ENCODE assay signal across 8 cellular contexts in the genomic region with DNA sequence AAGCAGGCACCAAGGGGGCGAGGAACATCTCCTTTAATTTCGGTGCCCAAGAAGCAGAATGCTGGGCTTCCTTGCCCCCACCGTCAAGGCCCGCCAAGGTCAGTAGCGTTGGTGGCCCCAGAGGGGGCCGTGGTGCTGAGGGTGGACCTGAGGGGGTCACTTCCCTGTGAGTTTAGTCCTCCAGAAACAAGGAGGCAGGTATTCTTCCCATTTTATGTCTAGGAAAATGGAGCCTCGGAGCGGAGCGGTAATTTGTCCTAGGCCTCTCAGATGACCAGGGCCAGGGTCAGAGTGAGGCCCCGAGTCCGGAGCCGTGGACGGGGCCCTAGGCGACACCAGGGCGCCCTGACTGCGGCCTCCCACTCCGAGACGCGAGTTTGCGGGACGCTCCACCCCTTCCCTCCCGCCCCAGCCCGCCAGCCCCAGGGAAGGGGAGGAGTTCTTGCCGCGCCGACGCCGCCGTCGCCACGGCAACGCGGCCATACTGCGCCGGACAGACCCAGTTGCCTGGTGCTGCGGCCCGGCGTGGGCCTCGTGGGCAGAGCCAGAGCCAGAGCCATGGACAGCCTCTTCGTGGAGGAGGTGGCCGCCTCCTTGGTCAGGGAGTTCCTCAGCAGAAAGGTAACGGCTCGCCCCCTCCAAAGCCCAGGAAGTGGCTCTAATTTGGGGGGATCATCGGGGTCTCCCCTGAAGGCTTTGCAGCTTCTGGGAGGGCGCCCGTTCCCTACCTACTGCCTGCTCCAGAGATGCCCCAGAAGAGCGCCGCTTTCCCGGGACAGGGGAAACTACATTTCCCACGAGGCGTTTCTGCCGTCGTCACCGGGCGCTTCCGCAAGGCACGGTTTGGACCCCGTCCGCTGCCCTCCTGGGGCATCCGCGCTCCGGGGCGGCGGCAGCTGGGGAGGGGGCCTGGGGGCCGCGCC. TPM values are rescaled to one million over a fixed set of nuclear protein-coding genes. Genes with fewer than 3 reads are reported as not detected.
DNase-seq lines count a peak whose midpoint lies in the region; ATAC-seq and TF ChIP-seq lines count a peak whose summit lies in the region.

A gene (plus strand): TSS at position 482 of the 923 bp plus-strand sequence. CDS start 77 bp downstream, at position 559.

- H4K8ac ChIP-seq in trophoblast cell (ENCODE audit: low read depth, low read length) = peak within 1 kb of the TSS; percentile 88

- H3K18ac ChIP-seq in trophoblast cell (ENCODE audit: low read length) = peak within 1 kb of the TSS; percentile 87

- H3K27ac ChIP-seq in GM23248 = peak within 1 kb of the TSS; percentile 17; the same call in 1 of the 2 replicates
- peak within 1 kb of the TSS; percentile 36 for H3K27ac ChIP-seq in adipose tissue (ENCODE audit: low read depth, low read length)
- H3K27ac ChIP-seq in heart left ventricle = peak within 1 kb of the TSS; percentile 26 to 92 (median 84)
- peak within 1 kb of the TSS; percentile 3 for H3K27ac ChIP-seq in trophoblast cell (ENCODE audit: low read depth, low read length)
- H3K27ac ChIP-seq in transverse colon = peak within 1 kb of the TSS; percentile 79 to 93 (median 86)

- no peaks in the 10 kb centered on the region for H4K20me1 ChIP-seq in GM23248 (ENCODE audit: insufficient read depth)

- H3K79me2 ChIP-seq in GM23248 (ENCODE audit: insufficient read depth) (peaks cover 10% of the 10 kb centered on the region; the same call in 1 of the 2 replicates), trophoblast cell (ENCODE audit: control insufficient read depth, insufficient read depth, low read length, poor library complexity) (peaks cover 2% of the 10 kb centered on the region)

- H3F3A ChIP-seq in GM23248 (ENCODE audit: insufficient read depth) = peaks cover 8% of the 10 kb centered on the region; the same call in 1 of the 2 replicates

- H2BK5ac ChIP-seq in trophoblast cell (ENCODE audit: low read depth, low read length, poor library complexity) = peak within 1 kb of the TSS; percentile 61

- in situ Hi-C loops in GM23248 (cut with MboI) (no loop called here), transverse colon (cut with MboI; ENCODE audit: low pct_ligation_motif_present in 1 of 4, low pct_unique_long_range_greater_than_20kb in 1 of 4, low sequenced_read_pairs in 3 of 4) (no loop called here)

- H3K9me3 ChIP-seq in GM23248 (ENCODE audit: low read depth) = no peaks in the 10 kb centered on the region
- H3K9me3 ChIP-seq in heart left ventricle = no peaks in the 10 kb centered on the region
- H3K9me3 ChIP-seq in trophoblast cell (ENCODE audit: insufficient read depth, low read depth, low read length) = no peaks in the 10 kb centered on the region
- no peaks in the 10 kb centered on the region for H3K9me3 ChIP-seq in transverse colon

- H4K91ac ChIP-seq in trophoblast cell (ENCODE audit: low read depth, low read length) = peak within 1 kb of the TSS; percentile 51

- peak within 1 kb of the TSS; percentile 54 for H3K14ac ChIP-seq in trophoblast cell (ENCODE audit: low read length)

- intact Hi-C loops in heart left ventricle (cut with DNase I) (no loop called here), transverse colon (cut with DNase I; ENCODE audit: low total_unique reads) (no loop called here)

- DNase-seq in DMS53 (lab: John Stamatoyannopoulos, UW) (peak; percentile 97), GM23248 (peak; percentile 85), LNCaP clone FGC (ENCODE audit: low read depth) (no peak), SW480 (ENCODE audit: low spot score) (peak; percentile 73), heart left ventricle (peak; percentile 87 to 93 (median 89)), trophoblast cell (peak; percentile 65 to 86), transverse colon (peak; percentile 84)

- peak within 1 kb of the TSS; percentile 76 for H4K12ac ChIP-seq in trophoblast cell (ENCODE audit: low read depth, low read length)

- H2AFZ ChIP-seq in GM23248 (peak within 1 kb of the TSS; percentile 92), trophoblast cell (ENCODE audit: insufficient read depth, low read length, poor library complexity) (peak within 1 kb of the TSS; percentile 94)

- no peak for TF ChIP-seq CTCF in LNCaP clone FGC (IDR thresholded peaks at IDR 0.05; ENCODE audit: control insufficient read depth, extremely low read depth, insufficient read depth)
- peak in 1 of 12 donors; percentile 9 for TF ChIP-seq CTCF in heart left ventricle (IDR thresholded peaks at IDR 0.05)
- TF ChIP-seq CTCF in transverse colon (IDR thresholded peaks at IDR 0.05) = no peak

- no peak within 1 kb of the TSS for H2AK5ac ChIP-seq in trophoblast cell (ENCODE audit: low read length)

- peak; percentile 90 to 98 (median 96) for ATAC-seq in heart left ventricle

- H3K4me2 ChIP-seq in GM23248 (ENCODE audit: unreplicated experiment) = peak within 1 kb of the TSS; percentile 90
- H3K4me2 ChIP-seq in trophoblast cell (ENCODE audit: low read length) = peak within 1 kb of the TSS; percentile 61

- no peaks in the 10 kb centered on the region for H3K9me2 ChIP-seq in GM23248 (ENCODE audit: insufficient read depth)

- H3K4ac ChIP-seq in trophoblast cell (ENCODE audit: low read depth, low read length) = peak within 1 kb of the TSS; percentile 54

- H3K36me3 ChIP-seq in GM23248 (ENCODE audit: low read depth) (no peaks in the 10 kb centered on the region), heart left ventricle (no peaks in the 10 kb centered on the region), trophoblast cell (ENCODE audit: control insufficient read depth in 1 of 2, insufficient read depth in 2 of 2, low read length in 2 of 2) (no peaks in the 10 kb centered on the region), transverse colon (no peaks in the 10 kb centered on the region)

- WGBS in GM23248 (ENCODE audit: low coverage in 1 of 2, low lambda C conversion rate in 2 of 2, missing lambda C conversion rate in 2 of 2), 2 experiments = 11 to 12% methylated on average over 55 to 57 of the region's 66 CpGs
- WGBS in adipose tissue, 3 donors = 7 to 8% (median 7%) methylated on average over 51 to 66 of the region's 66 CpGs
- WGBS in heart left ventricle, 4 donors = 9 to 35% (median 12%) methylated on average over 12 to 66 of the region's 66 CpGs
- WGBS in trophoblast cell (ENCODE audit: extremely low coverage, insufficient coverage, insufficient read length) = no CpG with 5 or more reads among the region's 66 CpGs
- 10 to 100% methylated on average over 2 to 52 of the region's 66 CpGs for WGBS in transverse colon (ENCODE audit: low coverage in 1 of 2), 2 donors

- peaks cover 11% of the 10 kb centered on the region for H3K79me1 ChIP-seq in trophoblast cell (ENCODE audit: low read length)

- no peaks in the 10 kb centered on the region for H3K27me3 ChIP-seq in GM23248 (replicated peaks; ENCODE audit: insufficient read depth)
- H3K27me3 ChIP-seq in heart left ventricle = no peaks in the 10 kb centered on the region
- H3K27me3 ChIP-seq in trophoblast cell (ENCODE audit: insufficient read depth, low read length) = no peaks in the 10 kb centered on the region
- no peaks in the 10 kb centered on the region for H3K27me3 ChIP-seq in transverse colon

- TF ChIP-seq EP300 in transverse colon (IDR thresholded peaks at IDR 0.05; ENCODE audit: low read depth) = no peak

- TF ChIP-seq POLR2A in heart left ventricle (IDR thresholded peaks at IDR 0.05) (peak in 1 of 2 donors; percentile 29), transverse colon (IDR thresholded peaks at IDR 0.05) (peak; percentile 13)

- no peaks in the 10 kb centered on the region for H3K4me1 ChIP-seq in GM23248 (ENCODE audit: insufficient read depth)
- peaks cover 0 to 33% (median 11%) of the 10 kb centered on the region in 12 donors for H3K4me1 ChIP-seq in heart left ventricle
- H3K4me1 ChIP-seq in trophoblast cell (ENCODE audit: control insufficient read depth in 1 of 2, insufficient read depth in 2 of 2, low read length in 2 of 2) = peaks cover 9 to 11% of the 10 kb centered on the region in 2 experiments
- H3K4me1 ChIP-seq in transverse colon = peaks cover 5 to 19% (median 7%) of the 10 kb centered on the region in 4 donors

- H2BK12ac ChIP-seq in trophoblast cell (ENCODE audit: low read length) = peak within 1 kb of the TSS; percentile 19

- peak within 1 kb of the TSS; percentile 21 for H2BK120ac ChIP-seq in trophoblast cell (ENCODE audit: insufficient read depth, low read length, poor library complexity)

- H3K4me3 ChIP-seq in GM23248 (peak within 1 kb of the TSS; percentile 93), LNCaP clone FGC (ENCODE audit: low read depth, low read length) (peak within 1 kb of the TSS; percentile 88), heart left ventricle (peak within 1 kb of the TSS; percentile 63 to 92 (median 81)), trophoblast cell (ENCODE audit: low read depth, low read length) (peak within 1 kb of the TSS; percentile 81), transverse colon (peak within 1 kb of the TSS; percentile 82 to 93 (median 89))

- no peak within 1 kb of the TSS for H3K23ac ChIP-seq in trophoblast cell (ENCODE audit: low read length)

- H3K9ac ChIP-seq in GM23248 (peak within 1 kb of the TSS; percentile 82), trophoblast cell (ENCODE audit: low read length) (peak within 1 kb of the TSS; percentile 68)

RNA-seq across cellular contexts. Expression of the gene that starts here (rescaled TPM):
- 1.8 and 3.5 TPM in 2 replicates for total RNA-seq in GM23248 (2014; rRNA removed; shearing (Covaris generic))
- 2.5 and 2.6 TPM in 2 replicates for polyA plus RNA-seq in GM23248 (2016; fragmentation: Nextera tagmentation; extraction: Ambion mirVana)
- polyA plus RNA-seq in adipose tissue = 1 to 10 TPM; 2.5 to 3.6 (median 2.5) TPM
- total RNA-seq in heart left ventricle = 1 to 10 TPM; 2.4 to 6.0 (median 3.1) TPM
- 1 to 10 TPM; 1.3 to 2.4 TPM for polyA plus RNA-seq in heart left ventricle
- polyA plus RNA-seq in trophoblast cell (2013) = 2.8 and 3.4 TPM in 2 replicates
- total RNA-seq in transverse colon = 10 to 100 TPM in 1 of 4 donors, 1 to 10 TPM in 3; 4.6 to 14.1 (median 6.8) TPM

Comparison
In these comparisons a context has a peak if more than half of its experiments do, and no peak if none do; other contexts are left out.
1. H3K27ac ChIP-seq: peak in every context shown above with its lines; median percentile 86 in transverse colon; 84 in heart left ventricle; 36 in adipose tissue; 17 in GM23248; 3 in trophoblast cell.